18 cellular contexts compared by ENCODE assay signal in genomic region chr21:39364949-39365348, GRCh38. TPM values are rescaled to one million over a fixed set of nuclear protein-coding genes. Genes with fewer than 3 reads are reported as not detected.
DNase-seq lines count a peak whose midpoint lies in the region; ATAC-seq, FAIRE-seq and TF ChIP-seq lines count a peak whose summit lies in the region.
"Had no signal": no experiment of that assay in that cellular context is flagged by ENCODE, and none has a peak within 500 bp of the region (broad histone marks: within the 10 kb centered on the region; RNA-seq: fewer than 3 reads in every experiment).

No MANE protein-coding gene starts in this region.

- H3K27me3 ChIP-seq in PC-3 (ENCODE audit: low read length) (no peaks in the 10 kb centered on the region), neutrophil (no peaks in the 10 kb centered on the region), ovary (no peaks in the 10 kb centered on the region)
- H3K27me3 ChIP-seq: BLaER1 had no signal

- intact Hi-C loops in PC-3 (cut with micrococcal nuclease) (no loop called here), ovary (cut with DNase I) (no loop called here)

- H3K4me3 ChIP-seq in PC-3 (ENCODE audit: low read length) (no peak overlapping the region), neutrophil (ENCODE audit: low read depth in 1 of 2, low read length in 1 of 2) (no peak overlapping the region), ovary (no peak overlapping the region)
- H3K4me3 ChIP-seq: BLaER1, GM12878, GM23338 had no signal

- no peaks in the 10 kb centered on the region for H3K79me2 ChIP-seq in PC-3 (ENCODE audit: low read length)

- CTCF ChIA-PET in PC-3 (lab: Charles Lee), result no interaction called here

- POLR2A ChIA-PET in PC-3 (lab: Charles Lee; ENCODE audit: unreplicated experiment), result no interaction called here

- TF ChIP-seq EP300 in ovary (IDR thresholded peaks at IDR 0.05), result no peak

- TF ChIP-seq POLR2A in ovary (IDR thresholded peaks at IDR 0.05), result no peak

- H3K9me2 ChIP-seq in PC-3 (replicated peaks; ENCODE audit: low read length), result no peaks in the 10 kb centered on the region

- WGBS in ovary, 3 donors, result 62 to 81% (median 73%) methylated on average over 4 of the region's 4 CpGs

- H4K20me1 ChIP-seq in PC-3 (ENCODE audit: low read length), result no peaks in the 10 kb centered on the region
- H4K20me1 ChIP-seq: BLaER1 had no signal

- H3K27ac ChIP-seq in PC-3 (ENCODE audit: low read length) (no peak overlapping the region), neutrophil (peak overlapping the region; percentile 81), ovary (no peak overlapping the region)
- H3K27ac ChIP-seq: BLaER1 had no signal

- no peak for TF ChIP-seq CTCF in PC-3 (conservative IDR thresholded peaks at IDR 0.05; ENCODE audit: low read depth, low read length)
- TF ChIP-seq CTCF in neutrophil (IDR thresholded peaks at IDR 0.05), result no peak
- TF ChIP-seq CTCF in ovary (IDR thresholded peaks at IDR 0.05), result no peak

- no peak overlapping the region for H3K4me2 ChIP-seq in PC-3 (ENCODE audit: low read length)
- H3K4me2 ChIP-seq: BLaER1, GM23338 had no signal

- H3K9ac ChIP-seq in PC-3 (ENCODE audit: low read length), result no peak overlapping the region
- H3K9ac ChIP-seq: BLaER1 had no signal

- H3F3A ChIP-seq in PC-3 (ENCODE audit: low read length, unreplicated experiment), result no peaks in the 10 kb centered on the region

- H3K36me3 ChIP-seq in PC-3 (ENCODE audit: low read depth, low read length), result no peaks in the 10 kb centered on the region
- H3K36me3 ChIP-seq in neutrophil, result no peaks in the 10 kb centered on the region
- H3K36me3 ChIP-seq in ovary, result no peaks in the 10 kb centered on the region
- H3K36me3 ChIP-seq: BLaER1 had no signal

- peak; percentile 17 for DNase-seq in EH (ENCODE audit: low read depth)
- DNase-seq in PC-3, result no peak
- DNase-seq in T-helper 2 cell, result no peak
- DNase-seq in ovary, result no peak
- DNase-seq in activated gamma-delta T cell treated with Interleukin-2 at 50 U/mL for 16 hours, result no peak
- no peak for DNase-seq in HuH-7 (ENCODE audit: low spot score)
- DNase-seq: 8988T; Calu3; CD8-positive, alpha-beta T cell; DMS79 treated with DMSO at 0.1 percent for 48 hours; EL; H7 had no signal

- H3K9me3 ChIP-seq in PC-3 (ENCODE audit: low read length) (no peaks in the 10 kb centered on the region), neutrophil (no peaks in the 10 kb centered on the region), ovary (no peaks in the 10 kb centered on the region)

- no TSS peak for BruUV-seq in PC-3 (replicated peaks; lab: Mats Ljungman, UMichigan)

- H2AFZ ChIP-seq in PC-3 (ENCODE audit: low read length), result no peak overlapping the region
- H2AFZ ChIP-seq: GM23338 had no signal

- H3K4me1 ChIP-seq in PC-3 (ENCODE audit: insufficient read depth, low read length) (peaks cover 3% of the 10 kb centered on the region; the same call in 1 of the 2 replicates), neutrophil (ENCODE audit: control insufficient read depth in 1 of 2, insufficient read depth in 1 of 2, low read depth in 1 of 2, low read length in 1 of 2) (peaks cover 45 to 60% of the 10 kb centered on the region in 2 experiments), ovary (ENCODE audit: insufficient read depth) (no peaks in the 10 kb centered on the region)
- H3K4me1 ChIP-seq: BLaER1 had no signal

- FAIRE-seq in endometrium (lab: Jason Lieb, UNC), result peak; percentile 68
- FAIRE-seq: GM12878, HTR-8/SVneo had no signal

- ATAC-seq in PC-3, result peak; percentile 27; the same call in 1 of the 2 replicates
- ATAC-seq: CD8-positive, alpha-beta T cell; GM12878; GM23338 had no signal

RNA-seq across cellular contexts. Expression of gene HMGN1, which starts 16.1 kb away (rescaled TPM):
- 335 and 338 TPM in 2 replicates for total RNA-seq in PC-3 (2014; rRNA removed)
- total RNA-seq in ovary, result 100 to 1,000 TPM in 6 of 7 donors, 10 to 100 TPM in 1; 70.2 to 209 (median 145) TPM
- 100 to 1,000 TPM; 105 to 201 TPM for polyA plus RNA-seq in ovary

RNA-seq across cellular contexts. Expression of gene BRWD1, which starts 51.5 kb away (rescaled TPM):
- total RNA-seq in PC-3 (2014; rRNA removed), result 25.1 and 29.3 TPM in 2 replicates
- 10 to 100 TPM; 43.5 to 73.0 (median 51.2) TPM for total RNA-seq in ovary
- polyA plus RNA-seq in ovary, result 10 to 100 TPM; 15.7 to 25.0 TPM
